ENCODE assay signal across 8 cellular contexts in the genomic region with DNA sequence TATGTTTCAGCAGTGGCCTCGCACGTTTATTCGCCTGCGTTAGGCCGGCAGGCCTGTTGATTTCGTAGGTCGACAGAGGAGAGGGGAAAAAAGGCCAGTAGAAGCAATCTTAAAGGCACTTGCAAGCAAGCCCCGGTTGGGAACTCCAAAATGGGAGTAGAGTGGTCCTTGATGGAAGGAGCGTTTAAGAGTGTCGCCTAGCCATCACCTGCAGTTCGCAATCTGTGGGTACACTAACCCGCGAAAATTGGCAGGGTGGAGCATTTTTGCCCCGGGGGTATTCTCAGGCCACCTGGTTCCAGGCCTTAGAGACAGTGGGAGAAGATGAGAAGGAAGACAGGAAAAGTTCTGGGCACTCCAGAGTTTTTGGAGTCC. TPM values are rescaled to one million over a fixed set of nuclear protein-coding genes. Genes with fewer than 3 reads are reported as not detected.
DNase-seq lines count a peak whose midpoint lies in the region; ATAC-seq and TF ChIP-seq lines count a peak whose summit lies in the region.

No MANE protein-coding gene starts in this region.

- H3K27me3 Mint-ChIP-seq in endothelial cell (ENCODE audit: unreplicated experiment): peaks cover 17% of the 10 kb centered on the region
- H3K27me3 Mint-ChIP-seq in osteocyte (ENCODE audit: unreplicated experiment): no peaks in the 10 kb centered on the region

- peak overlapping the region; percentile 98 for H3K9ac ChIP-seq in NT2/D1 (ENCODE audit: insufficient read length, low read depth)

- TF ChIP-seq CTCF in endothelial cell (IDR thresholded peaks at IDR 0.05; ENCODE audit: unreplicated experiment) (no peak), osteocyte (IDR thresholded peaks at IDR 0.05) (no peak), omental fat pad (IDR thresholded peaks at IDR 0.05) (no peak)

- H3K27ac Mint-ChIP-seq in endothelial cell (ENCODE audit: unreplicated experiment) (peak overlapping the region; percentile 95), osteocyte (ENCODE audit: unreplicated experiment) (peak overlapping the region; percentile 99)

- peaks cover 43% of the 10 kb centered on the region for H3K36me3 Mint-ChIP-seq in endothelial cell (ENCODE audit: low read depth, unreplicated experiment)
- H3K36me3 Mint-ChIP-seq in osteocyte (ENCODE audit: unreplicated experiment): peaks cover 36% of the 10 kb centered on the region

- ATAC-seq in GM18502 (IDR thresholded peaks at IDR 0.05; ENCODE audit: poor library complexity, unreplicated experiment): no peak
- ATAC-seq in omental fat pad (ENCODE audit: low FRiP score): no peak

- no peaks in the 10 kb centered on the region for H3K9me3 Mint-ChIP-seq in endothelial cell (ENCODE audit: unreplicated experiment)
- H3K9me3 Mint-ChIP-seq in osteocyte (ENCODE audit: unreplicated experiment): no peaks in the 10 kb centered on the region

- no peaks in the 10 kb centered on the region for H3K9me3 ChIP-seq in NT2/D1 (ENCODE audit: insufficient read depth, low read length)

- H3K4me1 Mint-ChIP-seq in endothelial cell (ENCODE audit: unreplicated experiment) (peaks cover 49% of the 10 kb centered on the region), osteocyte (ENCODE audit: unreplicated experiment) (peaks cover 51% of the 10 kb centered on the region)

- H3K4me1 ChIP-seq in NT2/D1 (ENCODE audit: insufficient read depth, insufficient read length): peaks cover 11% of the 10 kb centered on the region

- H3K36me3 ChIP-seq in NT2/D1 (ENCODE audit: insufficient read depth, insufficient read length, low read length): peaks cover 80% of the 10 kb centered on the region

- H3K27me3 ChIP-seq in NT2/D1 (ENCODE audit: insufficient read depth, insufficient read length): no peaks in the 10 kb centered on the region

- H3K4me3 ChIP-seq in NT2/D1 (ENCODE audit: insufficient read length, low read depth): peak overlapping the region; percentile 90

- peak; percentile 1 for DNase-seq in DMS79 (lab: John Stamatoyannopoulos, UW)
- no peak for DNase-seq in NT2/D1 (ENCODE audit: low read depth, low spot score)
- no peak for DNase-seq in endothelial cell (ENCODE audit: low spot score)
- DNase-seq in osteocyte (ENCODE audit: extremely low spot score, unreplicated experiment): peak; percentile 60
- DNase-seq in ecto neural progenitor cell (ENCODE audit: low spot score): no peak
- DNase-seq in omental fat pad (ENCODE audit: low spot score): no peak
- no peak for DNase-seq in SK-N-DZ (ENCODE audit: low spot score)

- peak overlapping the region; percentile 98 for H3K4me3 Mint-ChIP-seq in endothelial cell (ENCODE audit: unreplicated experiment)
- peak overlapping the region; percentile 94 for H3K4me3 Mint-ChIP-seq in osteocyte (ENCODE audit: unreplicated experiment)

RNA-seq across cellular contexts. Expression of gene EWSR1, which starts 1.1 kb away (rescaled TPM):
- total RNA-seq in endothelial cell (ENCODE audit: unreplicated experiment) (307 TPM), osteocyte (218 and 228 TPM in 2 replicates), omental fat pad (100 to 1,000 TPM; 190 to 274 (median 202) TPM)
- polyA plus RNA-seq in SK-N-DZ (2014; cell fraction: cytosol; rRNA removed): 186 and 209 TPM in 2 replicates
- polyA plus RNA-seq in SK-N-DZ (2014; cell fraction: nucleus; rRNA removed): 411 and 553 TPM in 2 replicates

RNA-seq across cellular contexts. Expression of gene RHBDD3, which starts 1.4 kb away (rescaled TPM):
- total RNA-seq in endothelial cell (ENCODE audit: unreplicated experiment) (56.5 TPM), osteocyte (41.0 and 45.8 TPM in 2 replicates), omental fat pad (10 to 100 TPM; 15.0 to 30.8 (median 25.4) TPM)
- 92.4 and 120 TPM in 2 replicates for polyA plus RNA-seq in SK-N-DZ (2014; cell fraction: cytosol; rRNA removed)
- polyA plus RNA-seq in SK-N-DZ (2014; cell fraction: nucleus; rRNA removed): 74.4 and 98.6 TPM in 2 replicates

RNA-seq across cellular contexts. Expression of gene GAS2L1, which starts 37.2 kb away (rescaled TPM):
- total RNA-seq in endothelial cell (ENCODE audit: unreplicated experiment) (33.6 TPM), osteocyte (21.6 and 22.3 TPM in 2 replicates), omental fat pad (10 to 100 TPM; 13.4 to 29.0 (median 22.7) TPM)
- polyA plus RNA-seq in SK-N-DZ (2014; cell fraction: cytosol; rRNA removed): 4.5 and 4.6 TPM in 2 replicates
- 7.8 and 10.7 TPM in 2 replicates for polyA plus RNA-seq in SK-N-DZ (2014; cell fraction: nucleus; rRNA removed)

RNA-seq across cellular contexts. Expression of gene RASL10A, which starts 46.3 kb away (rescaled TPM):
- total RNA-seq in endothelial cell (ENCODE audit: unreplicated experiment): 30.1 TPM
- total RNA-seq in osteocyte: not detected in 2 replicates
- 1 to 10 TPM in 2 of 4 donors, under 1 TPM in 1, not detected in 1; 0.56 to 2.6 (median 1.5) TPM for total RNA-seq in omental fat pad
- 1.0 TPM in 1 of 2 replicates, not detected in the other for polyA plus RNA-seq in SK-N-DZ (2014; cell fraction: cytosol; rRNA removed)
- polyA plus RNA-seq in SK-N-DZ (2014; cell fraction: nucleus; rRNA removed): 1.4 and 6.4 TPM in 2 replicates

Comparison
In these comparisons a context has a peak if more than half of its experiments do, and no peak if none do; other contexts are left out.
1. DNase-seq: peak in DMS79 (single experiment) and osteocyte (single experiment); none in NT2/D1 (single experiment), endothelial cell (single experiment), ecto neural progenitor cell (single experiment), omental fat pad (single experiment) and SK-N-DZ (single experiment).